In the genomic region with DNA sequence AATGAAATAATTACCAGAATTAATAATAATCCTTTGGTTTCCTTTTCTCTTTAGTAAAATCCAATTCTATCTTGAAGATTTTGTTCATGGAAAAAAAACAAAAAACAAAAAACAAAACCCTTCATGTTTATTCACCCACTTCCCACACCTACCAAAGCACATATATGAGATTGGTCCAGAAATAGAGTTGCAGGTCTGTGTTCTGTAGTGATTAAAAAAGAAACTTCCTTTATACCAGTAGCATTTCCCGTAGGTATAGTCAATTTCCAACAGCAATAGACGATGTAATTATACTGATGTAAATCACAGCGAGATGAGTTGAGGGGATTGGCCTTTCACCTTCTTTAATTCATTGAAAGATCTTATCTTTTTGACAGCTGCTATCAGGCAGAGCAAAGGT, we compare ENCODE assay signal across 25 cellular contexts.
A peak's percentile ranks its signal among the peaks of the same experiment; 100 is the strongest.
DNase-seq lines count a peak whose midpoint lies in the region; ATAC-seq and TF ChIP-seq lines count a peak whose summit lies in the region.
"Had no signal": no experiment of that assay in that cellular context is flagged by ENCODE, and none has a peak within 500 bp of the region (broad histone marks: within the 10 kb centered on the region; RNA-seq: fewer than 3 reads in every experiment).

No MANE protein-coding gene starts in this region.

- DNase-seq in progenitor cell of endocrine pancreas (ENCODE audit: low spot score, unreplicated experiment), result no peak
- DNase-seq in mesenchymal stem cell, result no peak
- no peak for DNase-seq in upper lobe of right lung
- DNase-seq in cerebellum (ENCODE audit: low spot score), result no peak
- DNase-seq: activated B cell treated with CpG ODN at 0.5 μM for 24 hours; activated CD8-positive, alpha-beta memory T cell treated with anti-CD3 and anti-CD28 coated beads for 24 hours; activated T-cell treated with anti-CD3 and anti-CD28 coated beads, Interleukin-2, amount 50 U/mL, for 72 hours; AML-193; Calu3; effector CD8-positive, alpha-beta T cell; EL; left colon; NCI-H1694 treated with DMSO at 0.1 percent for 48 hours; posterior cingulate gyrus; transverse colon had no signal

- no peak overlapping the region for H3K4me2 ChIP-seq in mesenchymal stem cell (ENCODE audit: low read length, poor library complexity, severe bottlenecking)

- no peak overlapping the region for H3K23ac ChIP-seq in mesenchymal stem cell (ENCODE audit: low read length in 2 of 2)

- no CpG with 5 or more reads among the region's 3 CpGs for WGBS in mesenchymal stem cell

- no peak overlapping the region for H2AFZ ChIP-seq in mesenchymal stem cell (ENCODE audit: low read depth, low read length)

- intact Hi-C loops in upper lobe of right lung (cut with DNase I), result no loop called here

- H3K4ac ChIP-seq in mesenchymal stem cell (ENCODE audit: low read depth in 1 of 2, low read length in 2 of 2), result no peak overlapping the region

- peaks cover 11% of the 10 kb centered on the region for H3K4me1 Mint-ChIP-seq in progenitor cell of endocrine pancreas (ENCODE audit: low read depth)
- H3K4me1 Mint-ChIP-seq: activated naive CD4-positive, alpha-beta T cell treated with anti-CD3 and anti-CD28 coated beads, Interleukin-2, amount 50 U/mL, for 24 hours had no signal

- H3K14ac ChIP-seq in mesenchymal stem cell (ENCODE audit: low read length in 2 of 2), result no peak overlapping the region

- ATAC-seq in GM18861 (IDR thresholded peaks at IDR 0.05; ENCODE audit: unreplicated experiment) (peak; percentile 51), GM21529 (IDR thresholded peaks at IDR 0.05; ENCODE audit: unreplicated experiment) (peak; percentile 78), HG03103 (IDR thresholded peaks at IDR 0.05; ENCODE audit: low read depth, unreplicated experiment) (peak; percentile 68), upper lobe of right lung (no peak)
- ATAC-seq: activated T-cell treated with anti-CD3 and anti-CD28 coated beads, Interleukin-2, amount 50 U/mL, for 72 hours; esophagus mucosa; left colon; natural killer cell treated with Interleukin-12 subunit alpha and Interleukin-12 subunit beta and Interleukin-15 and Interleukin-18, amount 100 ng/mL, for 72 hours; Panc1 had no signal

- no peak overlapping the region for H4K8ac ChIP-seq in mesenchymal stem cell (ENCODE audit: low read length)

- H2BK12ac ChIP-seq in mesenchymal stem cell (ENCODE audit: low read length in 2 of 2), result no peak overlapping the region

- TF ChIP-seq CTCF in progenitor cell of endocrine pancreas (IDR thresholded peaks at IDR 0.05; ENCODE audit: unreplicated experiment) (no peak), upper lobe of right lung (IDR thresholded peaks at IDR 0.05) (no peak)

- H3K27me3 Mint-ChIP-seq in progenitor cell of endocrine pancreas, result no peaks in the 10 kb centered on the region
- H3K27me3 Mint-ChIP-seq: activated B cell treated with CpG ODN at 0.5 μM for 24 hours; natural killer cell treated with Interleukin-12 subunit alpha and Interleukin-12 subunit beta and Interleukin-15 and Interleukin-18, amount 100 ng/mL, for 72 hours; stimulated activated naive CD8-positive, alpha-beta T cell treated with anti-CD3 and anti-CD28 coated beads, Interleukin-15, Interleukin-2, amounts not matched to agents 100 ng/mL and 50 ng/mL, for 24 hours had no signal

- H2BK120ac ChIP-seq in mesenchymal stem cell (ENCODE audit: low read depth, low read length), result no peak overlapping the region

- H3K9me3 ChIP-seq in mesenchymal stem cell (ENCODE audit: control insufficient read depth, low read length), result no peaks in the 10 kb centered on the region
- no peaks in the 10 kb centered on the region for H3K9me3 ChIP-seq in upper lobe of right lung
- H3K9me3 ChIP-seq: ascending aorta, transverse colon had no signal

- H3K36me3 Mint-ChIP-seq in progenitor cell of endocrine pancreas (ENCODE audit: insufficient read depth), result no peaks in the 10 kb centered on the region
- H3K36me3 Mint-ChIP-seq: activated naive CD4-positive, alpha-beta T cell treated with anti-CD3 and anti-CD28 coated beads, Interleukin-2, amount 50 U/mL, for 24 hours; natural killer cell treated with Interleukin-12 subunit alpha and Interleukin-12 subunit beta and Interleukin-15 and Interleukin-18, amount 100 ng/mL, for 72 hours had no signal

- no peak overlapping the region for H4K91ac ChIP-seq in mesenchymal stem cell (ENCODE audit: low read length)

- H3K4me1 ChIP-seq in mesenchymal stem cell (ENCODE audit: control insufficient read depth, insufficient read depth, low read depth, low read length) (peaks cover 2% of the 10 kb centered on the region), upper lobe of right lung (no peaks in the 10 kb centered on the region)
- H3K4me1 ChIP-seq: ascending aorta, transverse colon had no signal

- H3K4me3 ChIP-seq in mesenchymal stem cell (ENCODE audit: insufficient read depth in 1 of 2, low read depth in 1 of 2, low read length in 2 of 2) (no peak overlapping the region), upper lobe of right lung (no peak overlapping the region)
- H3K4me3 ChIP-seq: ascending aorta, SK-N-MC, transverse colon had no signal

- no peak overlapping the region for H2BK5ac ChIP-seq in mesenchymal stem cell (ENCODE audit: low read depth, low read length, poor library complexity, severe bottlenecking)

- H3K27ac Mint-ChIP-seq in progenitor cell of endocrine pancreas, result peak overlapping the region; percentile 22
- H3K27ac Mint-ChIP-seq: activated B cell treated with CpG ODN at 0.5 μM for 24 hours; activated naive CD4-positive, alpha-beta T cell treated with anti-CD3 and anti-CD28 coated beads, Interleukin-2, amount 50 U/mL, for 24 hours; activated T-cell treated with anti-CD3 and anti-CD28 coated beads, Interleukin-2, amount 50 U/mL, for 72 hours; natural killer cell treated with Interleukin-12 subunit alpha and Interleukin-12 subunit beta and Interleukin-15 and Interleukin-18, amount 100 ng/mL, for 72 hours; stimulated activated naive CD8-positive, alpha-beta T cell treated with anti-CD3 and anti-CD28 coated beads, Interleukin-15, Interleukin-2, amounts not matched to agents 100 ng/mL and 50 ng/mL, for 24 hours had no signal

- H3K36me3 ChIP-seq in mesenchymal stem cell (ENCODE audit: control insufficient read depth in 1 of 2, insufficient read depth in 2 of 2, low read depth in 1 of 2, low read length in 2 of 2) (no peaks in the 10 kb centered on the region), upper lobe of right lung (no peaks in the 10 kb centered on the region)
- H3K36me3 ChIP-seq: ascending aorta, transverse colon had no signal

- H3K27ac ChIP-seq in mesenchymal stem cell (ENCODE audit: low read length, poor library complexity, severe bottlenecking), result no peak overlapping the region
- no peak overlapping the region for H3K27ac ChIP-seq in upper lobe of right lung
- H3K27ac ChIP-seq: ascending aorta, SK-N-MC, transverse colon had no signal

- H3K9me3 Mint-ChIP-seq in progenitor cell of endocrine pancreas (ENCODE audit: low read depth), result no peaks in the 10 kb centered on the region
- H3K9me3 Mint-ChIP-seq: activated B cell treated with CpG ODN at 0.5 μM for 24 hours; activated T-cell treated with anti-CD3 and anti-CD28 coated beads, Interleukin-2, amount 50 U/mL, for 72 hours; stimulated activated naive CD8-positive, alpha-beta T cell treated with anti-CD3 and anti-CD28 coated beads, Interleukin-15, Interleukin-2, amounts not matched to agents 100 ng/mL and 50 ng/mL, for 24 hours had no signal

- H3K9ac ChIP-seq in mesenchymal stem cell (ENCODE audit: low read length), result no peak overlapping the region

- H3K18ac ChIP-seq in mesenchymal stem cell (ENCODE audit: low read depth in 1 of 2, low read length in 2 of 2), result no peak overlapping the region

- H2BK15ac ChIP-seq in mesenchymal stem cell (ENCODE audit: low read depth, poor library complexity, severe bottlenecking), result no peak overlapping the region

- H3K4me3 Mint-ChIP-seq in progenitor cell of endocrine pancreas (ENCODE audit: low read depth), result no peak overlapping the region
- H3K4me3 Mint-ChIP-seq: activated naive CD4-positive, alpha-beta T cell treated with anti-CD3 and anti-CD28 coated beads, Interleukin-2, amount 50 U/mL, for 24 hours; activated T-cell treated with anti-CD3 and anti-CD28 coated beads, Interleukin-2, amount 50 U/mL, for 72 hours; natural killer cell treated with Interleukin-12 subunit alpha and Interleukin-12 subunit beta and Interleukin-15 and Interleukin-18, amount 100 ng/mL, for 72 hours; stimulated activated naive CD8-positive, alpha-beta T cell treated with anti-CD3 and anti-CD28 coated beads, Interleukin-15, Interleukin-2, amounts not matched to agents 100 ng/mL and 50 ng/mL, for 24 hours had no signal

- H2AK5ac ChIP-seq in mesenchymal stem cell (ENCODE audit: low read length, severe bottlenecking), result no peak overlapping the region

- H3K79me1 ChIP-seq in mesenchymal stem cell (replicated peaks; ENCODE audit: low read length, poor library complexity, severe bottlenecking), result no peaks in the 10 kb centered on the region

- H3K27me3 ChIP-seq in mesenchymal stem cell (ENCODE audit: control insufficient read depth in 1 of 2, insufficient read depth in 1 of 2, low read length in 2 of 2), result peaks cover 0 to 3% of the 10 kb centered on the region in 2 experiments
- no peaks in the 10 kb centered on the region for H3K27me3 ChIP-seq in upper lobe of right lung
- H3K27me3 ChIP-seq: ascending aorta, transverse colon had no signal
